ENCODE assay signal across 21 cellular contexts in genomic region chr17:36474571-36474970, GRCh38. TPM values are rescaled to one million over a fixed set of nuclear protein-coding genes. Genes with fewer than 3 reads are reported as not detected.
DNase-seq lines count a peak whose midpoint lies in the region; ATAC-seq and TF ChIP-seq lines count a peak whose summit lies in the region.
"Had no signal": no experiment of that assay in that cellular context is flagged by ENCODE, and none has a peak within 500 bp of the region (broad histone marks: within the 10 kb centered on the region; RNA-seq: fewer than 3 reads in every experiment).

No MANE protein-coding gene starts in this region.

- peaks cover 7% of the 10 kb centered on the region for H3K4me1 ChIP-seq in endodermal cell (ENCODE audit: control insufficient read depth, insufficient read depth, low read length)
- H3K4me1 ChIP-seq: BE2C had no signal

- no peak overlapping the region for H3K9ac ChIP-seq in endodermal cell (ENCODE audit: extremely low read depth, low read length, poor library complexity, severe bottlenecking)
- H3K9ac ChIP-seq: BLaER1 had no signal

- H3K9me3 ChIP-seq in endodermal cell (ENCODE audit: control insufficient read depth, low read length), result no peaks in the 10 kb centered on the region
- H3K9me3 ChIP-seq: BE2C had no signal

- no peak overlapping the region for H3K4me3 ChIP-seq in endodermal cell (ENCODE audit: low read length)
- H3K4me3 ChIP-seq: BLaER1, GM12878 had no signal

- H3K36me3 ChIP-seq in endodermal cell (ENCODE audit: control insufficient read depth, insufficient read depth, low read length), result no peaks in the 10 kb centered on the region
- H3K36me3 ChIP-seq: BE2C, BLaER1 had no signal

- H3K27ac Mint-ChIP-seq in chondrocyte (ENCODE audit: unreplicated experiment) (no peak overlapping the region), endodermal cell (no peak overlapping the region)
- H3K27ac Mint-ChIP-seq in activated naive CD4-positive, alpha-beta T cell treated with anti-CD3 and anti-CD28 coated beads, Interleukin-2, amount 10 ng/mL, durations not matched to agents 7 days and 5 days, result no peak overlapping the region
- H3K27ac Mint-ChIP-seq: CD4-positive, CD25-positive, alpha-beta regulatory T cell; CD8-positive, alpha-beta memory T cell had no signal

- TF ChIP-seq CTCF in chondrocyte (IDR thresholded peaks at IDR 0.05) (no peak), endodermal cell (conservative IDR thresholded peaks at IDR 0.05) (no peak), GM13976 (IDR thresholded peaks at IDR 0.05; ENCODE audit: borderline replicate concordance, control extremely low read depth, extremely low read depth, insufficient read depth, missing control alignments) (no peak)

- H3K27me3 Mint-ChIP-seq in chondrocyte (ENCODE audit: low read depth) (peaks cover 61% of the 10 kb centered on the region), endodermal cell (ENCODE audit: insufficient read depth) (peaks cover 19% of the 10 kb centered on the region)
- peaks cover 61% of the 10 kb centered on the region for H3K27me3 Mint-ChIP-seq in activated naive CD4-positive, alpha-beta T cell treated with anti-CD3 and anti-CD28 coated beads, Interleukin-2, amount 10 ng/mL, durations not matched to agents 7 days and 5 days

- peaks cover 1% of the 10 kb centered on the region for H3K27me3 ChIP-seq in endodermal cell (ENCODE audit: control insufficient read depth, insufficient read depth, low read length, poor library complexity, severe bottlenecking)
- H3K27me3 ChIP-seq: BLaER1 had no signal

- no peak for ATAC-seq in GM21529 (IDR thresholded peaks at IDR 0.05; ENCODE audit: unreplicated experiment)
- ATAC-seq: GM12878 had no signal

- H3K4me1 Mint-ChIP-seq in chondrocyte (ENCODE audit: low read depth) (no peaks in the 10 kb centered on the region), endodermal cell (peaks cover 28% of the 10 kb centered on the region)
- no peaks in the 10 kb centered on the region for H3K4me1 Mint-ChIP-seq in activated naive CD4-positive, alpha-beta T cell treated with anti-CD3 and anti-CD28 coated beads, Interleukin-2, amount 10 ng/mL, durations not matched to agents 7 days and 5 days
- H3K4me1 Mint-ChIP-seq: CD14-positive monocyte; CD4-positive, alpha-beta memory T cell; CD4-positive, CD25-positive, alpha-beta regulatory T cell; CD8-positive, alpha-beta memory T cell had no signal

- H3K4me3 Mint-ChIP-seq in chondrocyte (ENCODE audit: unreplicated experiment) (no peak overlapping the region), endodermal cell (no peak overlapping the region)
- H3K4me3 Mint-ChIP-seq in activated naive CD4-positive, alpha-beta T cell treated with anti-CD3 and anti-CD28 coated beads, Interleukin-2, amount 10 ng/mL, durations not matched to agents 7 days and 5 days, result no peak overlapping the region
- H3K4me3 Mint-ChIP-seq: CD14-positive monocyte; CD4-positive, alpha-beta memory T cell; CD4-positive, CD25-positive, alpha-beta regulatory T cell had no signal

- in situ Hi-C loops in GM13976 (cut with MboI; ENCODE audit: low sequenced_read_pairs, unreplicated experiment), result no loop called here

- no peak overlapping the region for H3K27ac ChIP-seq in endodermal cell (ENCODE audit: low read depth, low read length)
- H3K27ac ChIP-seq: BLaER1 had no signal

- H3K9me3 Mint-ChIP-seq in chondrocyte (ENCODE audit: low read depth) (no peaks in the 10 kb centered on the region), endodermal cell (no peaks in the 10 kb centered on the region)
- H3K9me3 Mint-ChIP-seq in activated naive CD4-positive, alpha-beta T cell treated with anti-CD3 and anti-CD28 coated beads, Interleukin-2, amount 10 ng/mL, durations not matched to agents 7 days and 5 days, result no peaks in the 10 kb centered on the region
- H3K9me3 Mint-ChIP-seq: CD4-positive, CD25-positive, alpha-beta regulatory T cell; CD8-positive, alpha-beta memory T cell had no signal

- 70 to 93% methylated on average over 2 to 7 of the region's 7 CpGs for WGBS in endodermal cell (ENCODE audit: insufficient coverage in 1 of 2, insufficient read length in 1 of 2), 2 experiments

- peak; percentile 77 for DNase-seq in chondrocyte (ENCODE audit: low spot score)
- peak; percentile 38 for DNase-seq in endodermal cell
- DNase-seq in mesenteric fat pad (ENCODE audit: low spot score), result peak; percentile 43
- no peak for DNase-seq in activated naive CD4-positive, alpha-beta T cell treated with anti-CD3 and anti-CD28 coated beads, Interleukin-2, amount 10 ng/mL, durations not matched to agents 7 days and 5 days
- no peak for DNase-seq in GM13976 (ENCODE audit: low spot score)
- DNase-seq: 8988T; ACHN; BE2C; CD4-positive, alpha-beta memory T cell; CD4-positive, CD25-positive, alpha-beta regulatory T cell; CD8-positive, alpha-beta memory T cell; COR-L47; DMS 273 treated with DMSO at 0.1 percent for 48 hours; DMS153; DND-41; EL; GDM1 had no signal

- H3K36me3 Mint-ChIP-seq in chondrocyte (ENCODE audit: low read depth) (no peaks in the 10 kb centered on the region), endodermal cell (ENCODE audit: low read depth) (no peaks in the 10 kb centered on the region)
- H3K36me3 Mint-ChIP-seq in activated naive CD4-positive, alpha-beta T cell treated with anti-CD3 and anti-CD28 coated beads, Interleukin-2, amount 10 ng/mL, durations not matched to agents 7 days and 5 days, result no peaks in the 10 kb centered on the region
- H3K36me3 Mint-ChIP-seq: CD14-positive monocyte; CD4-positive, alpha-beta memory T cell; CD4-positive, CD25-positive, alpha-beta regulatory T cell; CD8-positive, alpha-beta memory T cell had no signal

- CTCF ChIA-PET in activated naive CD4-positive, alpha-beta T cell treated with anti-CD3 and anti-CD28 coated beads, Interleukin-2, amount 10 ng/mL, durations not matched to agents 7 days and 5 days (lab: Charles Lee), result no interaction called here

RNA-seq across cellular contexts. Expression of gene ZNHIT3, which starts 11.9 kb away (rescaled TPM):
- total RNA-seq in chondrocyte (24.7 to 25.9 TPM (median 25.2 TPM) in 3 replicates), endodermal cell (10 to 100 TPM; 59.6 to 67.3 TPM), mesenteric fat pad (19.1 TPM)
- 64.3 TPM for polyA plus RNA-seq in endodermal cell (2013, experiment 1 of 2)
- polyA plus RNA-seq in endodermal cell (2013, experiment 2 of 2), result 67.4 TPM

Comparison
In these comparisons a context has a peak if more than half of its experiments do, and no peak if none do; other contexts are left out.
1. DNase-seq: peak in chondrocyte (single experiment), endodermal cell (single experiment) and mesenteric fat pad (single experiment); none in activated naive CD4-positive, alpha-beta T cell treated with anti-CD3 and anti-CD28 coated beads, Interleukin-2, amount 10 ng/mL, durations not matched to agents 7 days and 5 days (single experiment) and GM13976 (single experiment).